Comparison of ENCODE assay signal across 8 cellular contexts in genomic region chr7:32347244-32347828, GRCh38.
DNase-seq lines count a peak whose midpoint lies in the region; ATAC-seq and TF ChIP-seq lines count a peak whose summit lies in the region.

No MANE protein-coding gene starts in this region.

- H4K8ac ChIP-seq in neuronal stem cell (ENCODE audit: low read depth, low read length): no peak overlapping the region

- H3K79me1 ChIP-seq in neuronal stem cell (ENCODE audit: low read depth, low read length): no peaks in the 10 kb centered on the region

- H2AK5ac ChIP-seq in neuronal stem cell (ENCODE audit: low read depth, low read length): no peak overlapping the region

- no peak overlapping the region for H2BK120ac ChIP-seq in neuronal stem cell (ENCODE audit: low read depth, low read length)

- no peaks in the 10 kb centered on the region for H3F3A ChIP-seq in Loucy (ENCODE audit: low read depth)

- no peak overlapping the region for H2BK5ac ChIP-seq in neuronal stem cell (ENCODE audit: low read length)

- no peak overlapping the region for H2BK15ac ChIP-seq in neuronal stem cell (ENCODE audit: low read length)

- H3K4me1 ChIP-seq in right atrium auricular region (no peaks in the 10 kb centered on the region), Loucy (ENCODE audit: insufficient read depth, low read length, poor library complexity, severe bottlenecking) (no peaks in the 10 kb centered on the region), neuronal stem cell (ENCODE audit: control insufficient read depth in 2 of 2, insufficient read depth in 1 of 2, low read depth in 1 of 2, low read length in 2 of 2) (no peaks in the 10 kb centered on the region)

- H3K4me2 ChIP-seq in Loucy (ENCODE audit: low read depth, low read length, poor library complexity, severe bottlenecking): no peak overlapping the region
- no peak overlapping the region for H3K4me2 ChIP-seq in neuronal stem cell (ENCODE audit: insufficient read depth, low read length, poor library complexity, severe bottlenecking)

- H3K27ac ChIP-seq in right atrium auricular region: no peak overlapping the region
- H3K27ac ChIP-seq in neuronal stem cell (replicated peaks; ENCODE audit: low read length): no peak overlapping the region

- TF ChIP-seq CTCF in right atrium auricular region (IDR thresholded peaks at IDR 0.05) (peak; percentile 45 to 74), Loucy (conservative IDR thresholded peaks at IDR 0.05; ENCODE audit: low read length) (peak; percentile 92), brain (conservative IDR thresholded peaks at IDR 0.05) (peak; percentile 65 to 82)

- no peaks in the 10 kb centered on the region for H3K36me3 Mint-ChIP-seq in brain

- no peaks in the 10 kb centered on the region for H3K9me2 ChIP-seq in Loucy (replicated peaks; ENCODE audit: low read depth, low read length)

- no peaks in the 10 kb centered on the region for H3K27me3 ChIP-seq in right atrium auricular region
- no peaks in the 10 kb centered on the region for H3K27me3 ChIP-seq in Loucy (ENCODE audit: insufficient read depth, low read length, poor library complexity, severe bottlenecking)
- no peaks in the 10 kb centered on the region for H3K27me3 ChIP-seq in neuronal stem cell (ENCODE audit: control insufficient read depth in 3 of 3, insufficient read depth in 3 of 3, low read depth in 1 of 3, low read length in 3 of 3)

- peaks cover 10% of the 10 kb centered on the region for H3K27me3 Mint-ChIP-seq in brain

- H3K14ac ChIP-seq in neuronal stem cell (ENCODE audit: low read length): no peak overlapping the region

- no peak overlapping the region for H4K91ac ChIP-seq in neuronal stem cell (ENCODE audit: low read depth, low read length, poor library complexity)

- peaks cover 0 to 3% (median 0%) of the 10 kb centered on the region in 5 experiments for H3K9me3 Mint-ChIP-seq in brain

- H3K4me3 Mint-ChIP-seq in brain: no peak overlapping the region

- H3K18ac ChIP-seq in neuronal stem cell (ENCODE audit: low read length): no peak overlapping the region

- H2BK12ac ChIP-seq in neuronal stem cell (ENCODE audit: low read length): no peak overlapping the region

- H3K23ac ChIP-seq in neuronal stem cell (ENCODE audit: low read depth, low read length, poor library complexity): no peak overlapping the region

- H3K4me1 Mint-ChIP-seq in brain: no peaks in the 10 kb centered on the region

- H4K20me1 ChIP-seq in Loucy (ENCODE audit: insufficient read depth, low read length, poor library complexity, severe bottlenecking): no peaks in the 10 kb centered on the region

- no peaks in the 10 kb centered on the region for H3K79me2 ChIP-seq in Loucy (ENCODE audit: insufficient read depth, low read length)

- H2AFZ ChIP-seq in Loucy (ENCODE audit: low read length) (no peak overlapping the region), neuronal stem cell (ENCODE audit: low read length) (no peak overlapping the region)

- no peaks in the 10 kb centered on the region for H3K9me3 ChIP-seq in right atrium auricular region
- H3K9me3 ChIP-seq in Loucy (ENCODE audit: insufficient read depth, low read depth, low read length): no peaks in the 10 kb centered on the region
- no peaks in the 10 kb centered on the region for H3K9me3 ChIP-seq in neuronal stem cell (replicated peaks in 1 of 2; ENCODE audit: control insufficient read depth in 2 of 2, insufficient read depth in 1 of 2, low read depth in 1 of 2, low read length in 2 of 2)

- intact Hi-C loops in left ventricle myocardium superior (cut with micrococcal nuclease): loop anchor here (5.0 to 10.0 kb wide), 2 partner anchors 135 to 603 kb away; no protein-coding TSS in a partner anchor

- H3K36me3 ChIP-seq in right atrium auricular region (no peaks in the 10 kb centered on the region), Loucy (ENCODE audit: insufficient read depth, low read length) (no peaks in the 10 kb centered on the region), neuronal stem cell (replicated peaks in 1 of 2; ENCODE audit: control insufficient read depth in 2 of 2, insufficient read depth in 2 of 2, low read length in 2 of 2) (no peaks in the 10 kb centered on the region)

- H3K4me3 ChIP-seq in right atrium auricular region: no peak overlapping the region
- no peak overlapping the region for H3K4me3 ChIP-seq in Loucy (ENCODE audit: low read length, poor library complexity, severe bottlenecking)
- H3K4me3 ChIP-seq in neuronal stem cell (ENCODE audit: low read length in 2 of 2): no peak overlapping the region

- DNase-seq in right atrium auricular region (ENCODE audit: low spot score) (no peak), left ventricle myocardium superior (no peak), neuronal stem cell (ENCODE audit: low spot score) (peak; percentile 8), NCI-H187 (lab: John Stamatoyannopoulos, UW) (no peak)

- WGBS in neuronal stem cell (ENCODE audit: extremely low coverage in 2 of 2, insufficient read length in 2 of 2, insufficient replicate concordance in 1 of 2), 2 donors: no CpG with 5 or more reads among the region's 2 CpGs

- no peak overlapping the region for H3K4ac ChIP-seq in neuronal stem cell (ENCODE audit: low read length)

- H3K9ac ChIP-seq in Loucy (ENCODE audit: low read depth, low read length, poor library complexity, severe bottlenecking) (no peak overlapping the region), neuronal stem cell (ENCODE audit: low read depth, low read length, poor library complexity) (no peak overlapping the region)

- ATAC-seq in left ventricle myocardium superior (no peak), GM18909 (IDR thresholded peaks at IDR 0.05; ENCODE audit: poor library complexity, unreplicated experiment) (no peak), GM21528 (IDR thresholded peaks at IDR 0.05; ENCODE audit: low FRiP score, unreplicated experiment) (no peak)

- H3K27ac Mint-ChIP-seq in brain: no peak overlapping the region
